ENCODE assay signal across 9 cellular contexts in genomic region chr22:28978158-28978557, GRCh38.
A peak's percentile ranks its signal among the peaks of the same experiment; 100 is the strongest.
DNase-seq lines count a peak whose midpoint lies in the region; ATAC-seq lines count a peak whose summit lies in the region.
"Had no signal": no experiment of that assay in that cellular context is flagged by ENCODE, and none has a peak within 500 bp of the region (broad histone marks: within the 10 kb centered on the region; RNA-seq: fewer than 3 reads in every experiment).

No MANE protein-coding gene starts in this region.

- DNase-seq in GM03348 (ENCODE audit: low spot score): peak; percentile 55
- DNase-seq in SW480 (ENCODE audit: low spot score): peak; percentile 70
- DNase-seq in Right ventricle myocardium superior: no peak
- DNase-seq in posterior cingulate gyrus: peak in 7 of 10 donors; percentile 33 to 92 (median 63)
- DNase-seq in mucosa of gallbladder (ENCODE audit: low spot score): no peak
- no peak for DNase-seq in ureter (ENCODE audit: low spot score)
- DNase-seq: DND-41 had no signal

- intact Hi-C loops in Right ventricle myocardium superior (cut with DNase I): no loop called here
- intact Hi-C loops in posterior cingulate gyrus (cut with DNase I): no loop called here

- peak; percentile 67 for ATAC-seq in Right ventricle myocardium superior (ENCODE audit: poor library complexity)
- no peak for ATAC-seq in HG03460 (IDR thresholded peaks at IDR 0.05; ENCODE audit: unreplicated experiment)
- ATAC-seq in HG03342 (IDR thresholded peaks at IDR 0.05; ENCODE audit: unreplicated experiment): no peak

Comparison
In these comparisons a context has a peak if more than half of its experiments do, and no peak if none do; other contexts are left out.
1. DNase-seq: peak in GM03348 (single experiment), SW480 (single experiment) and posterior cingulate gyrus (7 of 10); none in Right ventricle myocardium superior (single experiment), mucosa of gallbladder (single experiment) and ureter (single experiment).